16 cellular contexts compared by ENCODE assay signal in the genomic region with DNA sequence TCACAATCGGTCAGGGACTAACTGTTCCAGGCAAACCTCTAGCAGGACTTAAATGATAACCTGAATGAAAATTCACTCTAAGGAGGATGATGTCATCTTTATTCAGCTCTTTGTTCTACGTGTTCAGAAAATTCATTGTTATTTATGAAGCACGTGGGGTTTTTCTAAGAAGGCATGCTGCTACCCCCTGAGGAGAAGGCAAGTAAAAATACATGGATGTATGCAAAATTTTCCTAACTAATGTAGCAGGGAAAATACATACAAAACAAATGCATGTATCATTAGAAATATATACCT. TPM values are rescaled to one million over a fixed set of nuclear protein-coding genes. Genes with fewer than 3 reads are reported as not detected.
DNase-seq lines count a peak whose midpoint lies in the region; ATAC-seq, FAIRE-seq and TF ChIP-seq lines count a peak whose summit lies in the region.
"Had no signal": no experiment of that assay in that cellular context is flagged by ENCODE, and none has a peak within 500 bp of the region (broad histone marks: within the 10 kb centered on the region; RNA-seq: fewer than 3 reads in every experiment).

No MANE protein-coding gene starts in this region.

- CTCF ChIA-PET in GM12878 (lab: Yijun Ruan, JAX), result no interaction called here

- TF ChIP-seq EP300 in GM12878 (IDR thresholded peaks at IDR 0.05; ENCODE audit: borderline replicate concordance in 1 of 2, control insufficient read depth in 1 of 2, low read depth in 2 of 2, low read length in 2 of 2), result no peak

- SMC1A ChIA-PET in GM12878 (lab: Charles Lee; ENCODE audit: uncharacterized antibody, unreplicated experiment), result interaction anchor here (0.6 kb wide), 1 partner anchor 187 kb away, joined by 3 read pairs; no protein-coding TSS in a partner anchor

- intact Hi-C loops in GM12878 (cut with micrococcal nuclease; ENCODE audit: unreplicated experiment), result no loop called here

- no peak overlapping the region for H3K4me3 ChIP-seq in GM12878
- peak overlapping the region; percentile 25; the same call in 1 of the 2 replicates for H3K4me3 ChIP-seq in iPS-18c (ENCODE audit: insufficient read depth, low read depth, low read length)
- peak overlapping the region; percentile 52 to 72 for H3K4me3 ChIP-seq in stomach smooth muscle (ENCODE audit: low read length in 2 of 2)

- H3K9me3 ChIP-seq in GM12878 (replicated peaks; ENCODE audit: control insufficient read depth, insufficient read depth, low read length), result 0 out of 3 replicates have a peak, but pooled peaks cover 2% of the 10 kb centered on the region
- H3K9me3 ChIP-seq in iPS-18c (ENCODE audit: control insufficient read depth, insufficient read depth, low read length), result no peaks in the 10 kb centered on the region
- H3K9me3 ChIP-seq in stomach smooth muscle (ENCODE audit: control insufficient read depth in 2 of 2, low read length in 2 of 2), result no peaks in the 10 kb centered on the region

- H3K4me2 ChIP-seq in GM12878 (ENCODE audit: control insufficient read depth, insufficient read depth), result no peak overlapping the region

- 21% methylated on average over 3 of the region's 3 CpGs for WGBS in GM12878 (ENCODE audit: insufficient coverage, insufficient replicate concordance, low lambda C conversion rate, missing lambda C conversion rate)

- TF ChIP-seq CTCF in GM12878 (IDR thresholded peaks at IDR 0.05 in 2 of 3, conservative IDR thresholded peaks at IDR 0.05 in 1 of 3; ENCODE audit: control insufficient read depth in 2 of 3, extremely low read depth in 1 of 3, insufficient read depth in 1 of 3, low read depth in 3 of 3, low read length in 3 of 3), result no peak

- POLR2A ChIA-PET in GM12878 (lab: Charles Lee), result no interaction called here

- no peak overlapping the region for H3K9ac ChIP-seq in GM12878 (ENCODE audit: control insufficient read depth, insufficient read depth, low read length)
- peak overlapping the region; percentile 52 to 62 for H3K9ac ChIP-seq in stomach smooth muscle (ENCODE audit: low read length in 2 of 2)

- RAD21 ChIA-PET in GM12878 (lab: Charles Lee; ENCODE audit: unreplicated experiment), result no interaction called here

- ATAC-seq in GM12878, result no peak
- ATAC-seq: PC-3; stimulated activated naive CD8-positive, alpha-beta T cell treated with anti-CD3 and anti-CD28 coated beads, Interleukin-15, Interleukin-2, amounts not matched to agents 100 U/mL and 50 U/mL, for 24 hours had no signal

- TF ChIP-seq RAD21 in GM12878 (IDR thresholded peaks at IDR 0.05; ENCODE audit: insufficient read depth, low read depth, low read length), result no peak

- FAIRE-seq in GM12878 (lab: Jason Lieb, UNC), result no peak
- FAIRE-seq: colon, G401.6 had no signal

- peak; percentile 41 for DNase-seq in NCI-H146 (lab: John Stamatoyannopoulos, UW)
- DNase-seq in NCI-H146 treated with DMSO at 0.1 percent for 48 hours (lab: John Stamatoyannopoulos, UW; ENCODE audit: unreplicated experiment), result no peak
- DNase-seq in GM12878 (ENCODE audit: low read depth, low spot score), result no peak
- DNase-seq in activated CD8-positive, alpha-beta memory T cell treated with anti-CD3 and anti-CD28 coated beads, Interleukin-2, amount 50 U/mL, for 48 hours, result no peak
- DNase-seq in anterior cingulate cortex (lab: John Stamatoyannopoulos, UW), result no peak
- DNase-seq in cerebellum (ENCODE audit: low spot score), result no peak
- DNase-seq: 8988T; activated naive CD4-positive, alpha-beta T cell treated with Interleukin-2 at 50 U/mL for 16 hours; immature natural killer cell; NCI-H2171; PC-3; stimulated activated naive CD8-positive, alpha-beta T cell treated with anti-CD3 and anti-CD28 coated beads, Interleukin-15, Interleukin-2, amounts not matched to agents 100 U/mL and 50 U/mL, for 24 hours had no signal

- in situ Hi-C loops in GM12878 (cut with MboI), result no loop called here

- H4K20me1 ChIP-seq in GM12878 (ENCODE audit: control insufficient read depth, insufficient read depth), result no peaks in the 10 kb centered on the region

- H2AFZ ChIP-seq in GM12878 (ENCODE audit: control insufficient read depth, low read depth, low read length), result no peak overlapping the region

- BruUV-seq in GM12878 (replicated peaks; lab: Mats Ljungman, UMichigan), result no TSS peak

- H3K27ac ChIP-seq in GM12878 (ENCODE audit: control insufficient read depth, insufficient read depth) (no peak overlapping the region), stomach smooth muscle (ENCODE audit: low read length) (peak overlapping the region; percentile 8)

- H3K4me1 ChIP-seq in GM12878 (ENCODE audit: control insufficient read depth, insufficient read depth, low read length), result no peaks in the 10 kb centered on the region
- peaks cover 29% of the 10 kb centered on the region for H3K4me1 ChIP-seq in stomach smooth muscle (ENCODE audit: control insufficient read depth, insufficient read depth, low read length)

- H3K27me3 ChIP-seq in GM12878 (replicated peaks in 1 of 2; ENCODE audit: control insufficient read depth in 2 of 2, insufficient read depth in 2 of 2, low read length in 1 of 2) (no peaks in the 10 kb centered on the region; a peak in 1 of 4 replicates), stomach smooth muscle (ENCODE audit: control insufficient read depth in 1 of 2, insufficient read depth in 2 of 2, low read length in 2 of 2) (no peaks in the 10 kb centered on the region)

- TF ChIP-seq POLR2A in GM12878 (IDR thresholded peaks at IDR 0.05; ENCODE audit: low read depth, low read length), result no peak

- H3K79me2 ChIP-seq in GM12878 (ENCODE audit: control insufficient read depth, insufficient read depth, low read length), result no peaks in the 10 kb centered on the region

- H3K36me3 ChIP-seq in GM12878 (ENCODE audit: control insufficient read depth in 2 of 2, insufficient read depth in 2 of 2, low read length in 1 of 2), result no peaks in the 10 kb centered on the region
- H3K36me3 ChIP-seq in stomach smooth muscle (ENCODE audit: control insufficient read depth in 2 of 2, insufficient read depth in 2 of 2, low read length in 2 of 2), result no peaks in the 10 kb centered on the region

TF ChIP-seq in GM12878, 131 proteins besides CTCF, POLR2A, EP300 and RAD21 (continues in another document):
- TF ChIP-seq, protein P1, sequence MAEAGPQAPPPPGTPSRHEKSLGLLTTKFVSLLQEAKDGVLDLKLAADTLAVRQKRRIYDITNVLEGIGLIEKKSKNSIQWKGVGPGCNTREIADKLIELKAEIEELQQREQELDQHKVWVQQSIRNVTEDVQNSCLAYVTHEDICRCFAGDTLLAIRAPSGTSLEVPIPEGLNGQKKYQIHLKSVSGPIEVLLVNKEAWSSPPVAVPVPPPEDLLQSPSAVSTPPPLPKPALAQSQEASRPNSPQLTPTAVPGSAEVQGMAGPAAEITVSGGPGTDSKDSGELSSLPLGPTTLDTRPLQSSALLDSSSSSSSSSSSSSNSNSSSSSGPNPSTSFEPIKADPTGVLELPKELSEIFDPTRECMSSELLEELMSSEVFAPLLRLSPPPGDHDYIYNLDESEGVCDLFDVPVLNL (IDR thresholded peaks at IDR 0.05; ENCODE audit: low read depth, low read length), result no peak
- no peak for TF ChIP-seq NFXL1 (IDR thresholded peaks at IDR 0.05; ENCODE audit: borderline replicate concordance)
- TF ChIP-seq, protein P2, sequence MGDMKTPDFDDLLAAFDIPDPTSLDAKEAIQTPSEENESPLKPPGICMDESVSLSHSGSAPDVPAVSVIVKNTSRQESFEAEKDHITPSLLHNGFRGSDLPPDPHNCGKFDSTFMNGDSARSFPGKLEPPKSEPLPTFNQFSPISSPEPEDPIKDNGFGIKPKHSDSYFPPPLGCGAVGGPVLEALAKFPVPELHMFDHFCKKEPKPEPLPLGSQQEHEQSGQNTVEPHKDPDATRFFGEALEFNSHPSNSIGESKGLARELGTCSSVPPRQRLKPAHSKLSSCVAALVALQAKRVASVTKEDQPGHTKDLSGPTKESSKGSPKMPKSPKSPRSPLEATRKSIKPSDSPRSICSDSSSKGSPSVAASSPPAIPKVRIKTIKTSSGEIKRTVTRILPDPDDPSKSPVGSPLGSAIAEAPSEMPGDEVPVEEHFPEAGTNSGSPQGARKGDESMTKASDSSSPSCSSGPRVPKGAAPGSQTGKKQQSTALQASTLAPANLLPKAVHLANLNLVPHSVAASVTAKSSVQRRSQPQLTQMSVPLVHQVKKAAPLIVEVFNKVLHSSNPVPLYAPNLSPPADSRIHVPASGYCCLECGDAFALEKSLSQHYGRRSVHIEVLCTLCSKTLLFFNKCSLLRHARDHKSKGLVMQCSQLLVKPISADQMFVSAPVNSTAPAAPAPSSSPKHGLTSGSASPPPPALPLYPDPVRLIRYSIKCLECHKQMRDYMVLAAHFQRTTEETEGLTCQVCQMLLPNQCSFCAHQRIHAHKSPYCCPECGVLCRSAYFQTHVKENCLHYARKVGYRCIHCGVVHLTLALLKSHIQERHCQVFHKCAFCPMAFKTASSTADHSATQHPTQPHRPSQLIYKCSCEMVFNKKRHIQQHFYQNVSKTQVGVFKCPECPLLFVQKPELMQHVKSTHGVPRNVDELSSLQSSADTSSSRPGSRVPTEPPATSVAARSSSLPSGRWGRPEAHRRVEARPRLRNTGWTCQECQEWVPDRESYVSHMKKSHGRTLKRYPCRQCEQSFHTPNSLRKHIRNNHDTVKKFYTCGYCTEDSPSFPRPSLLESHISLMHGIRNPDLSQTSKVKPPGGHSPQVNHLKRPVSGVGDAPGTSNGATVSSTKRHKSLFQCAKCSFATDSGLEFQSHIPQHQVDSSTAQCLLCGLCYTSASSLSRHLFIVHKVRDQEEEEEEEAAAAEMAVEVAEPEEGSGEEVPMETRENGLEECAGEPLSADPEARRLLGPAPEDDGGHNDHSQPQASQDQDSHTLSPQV (IDR thresholded peaks at IDR 0.05), result no peak

RNA-seq across cellular contexts. Expression of a gene that starts 42.7 kb away (rescaled TPM):
- total RNA-seq in GM12878 (2013; cell fraction: nucleolus; rRNA removed), result 540 and 542 TPM in 2 replicates
- 36.5 and 38.5 TPM in 2 replicates for total RNA-seq in GM12878 (2014; rRNA removed)
- total RNA-seq in GM12878 (2014; rRNA removed; fragmentation: Illumina TruSeq; extraction: Trizol), result 22.8 and 23.3 TPM in 2 replicates
- total RNA-seq in GM12878 (2021), result 46.3 and 51.2 TPM in 2 replicates
- 16.7 TPM for polyA plus RNA-seq in GM12878 (2011; ENCODE audit: low read depth)
- 50.7 and 55.4 TPM in 2 replicates for polyA plus RNA-seq in GM12878 (2011; rRNA removed)
- 40.5 and 61.2 TPM in 2 replicates for polyA plus RNA-seq in GM12878 (2011; cell fraction: cytosol; rRNA removed)
- 98.3 and 141 TPM in 2 replicates for polyA plus RNA-seq in GM12878 (2011; cell fraction: nucleus; rRNA removed)
- polyA plus RNA-seq in GM12878 (2012), result 14.8 and 21.3 TPM in 2 replicates
- polyA plus RNA-seq in GM12878 (2014; fragmentation: Illumina TruSeq; extraction: Trizol), result 15.6 and 20.6 TPM in 2 replicates
- polyA plus RNA-seq in GM12878 (2014; fragmentation: Nextera tagmentation; extraction: Ambion mirVana), result 10 to 100 TPM; 12.2 to 13.7 TPM
- 18.2 and 20.4 TPM in 2 replicates for polyA plus RNA-seq in GM12878 (2014; rRNA removed)
- polyA plus RNA-seq in GM12878 (2016; fragmentation: Nextera tagmentation; extraction: Ambion mirVana), result 10 to 100 TPM; 17.9 to 23.7 TPM
- polyA minus RNA-seq in GM12878 (2011; rRNA and poly(A)+ RNA removed), result 125 and 130 TPM in 2 replicates
- polyA minus RNA-seq in GM12878 (2011; cell fraction: cytosol; rRNA and poly(A)+ RNA removed), result 52.1 and 57.6 TPM in 2 replicates
- 137 and 248 TPM in 2 replicates for polyA minus RNA-seq in GM12878 (2011; cell fraction: nucleus; rRNA and poly(A)+ RNA removed)
- total RNA-seq in cerebellum, result 38.8 TPM
